Comparison of ENCODE assay signal across 21 cellular contexts in the genomic region with DNA sequence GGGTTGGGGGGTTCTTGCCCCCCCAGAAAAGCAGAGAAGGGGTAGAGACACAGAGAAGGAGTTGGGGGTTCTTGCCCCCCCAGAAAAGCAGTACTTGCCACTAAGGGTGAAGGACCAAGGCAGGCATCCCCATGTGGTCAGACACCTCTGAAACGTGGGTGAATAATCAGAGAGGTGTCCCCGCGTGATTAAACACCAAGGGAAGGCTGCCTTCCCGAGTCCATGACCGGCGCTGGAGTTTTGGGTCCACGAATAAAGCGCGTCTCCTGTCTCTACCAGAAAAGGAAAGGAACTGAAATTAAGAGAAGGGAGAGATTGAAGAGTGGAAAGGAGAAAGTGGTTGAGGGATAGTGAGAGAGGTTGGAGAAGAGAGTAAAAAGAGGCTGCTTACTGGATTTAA. TPM values are rescaled to one million over a fixed set of nuclear protein-coding genes. Genes with fewer than 3 reads are reported as not detected.
"Had no signal": no experiment of that assay in that cellular context is flagged by ENCODE, and none has a peak within 500 bp of the region (broad histone marks: within the 10 kb centered on the region; RNA-seq: fewer than 3 reads in every experiment).

No MANE protein-coding gene starts in this region.

RNA-seq across cellular contexts. Expression of gene NCR1, which starts 6.3 kb away (rescaled TPM):
- total RNA-seq: activated B cell treated with CpG ODN at 0.5 μM for 24 hours; activated CD4-positive, alpha-beta memory T cell treated with anti-CD3 and anti-CD28 coated beads for 36 hours; activated CD4-positive, alpha-beta T cell treated with anti-CD3 and anti-CD28 coated beads, Interleukin-2, amount 10 ng/mL, durations not matched to agents 24 days and 14 days; activated naive CD4-positive, alpha-beta T cell treated with anti-CD3 and anti-CD28 coated beads for 36 hours; activated T-helper 1 cell treated with anti-CD3 and anti-CD28 coated beads, Interleukin-12 subunit alpha, Interleukin-12 subunit beta, Interleukin-2, Interleukin-4 antibody, amounts not matched to agents 30 ng/mL and 10 ng/mL and 1 ng/mL, durations not matched to agents 14 hours and 24 hours and 36 hours; activated T-helper 17 cell treated with anti-CD3 and anti-CD28 coated beads, Interleukin-2, amount 50 U/mL, for 72 hours; astrocyte; body of pancreas; cardiac septum; cerebellum; T-helper 1 cell treated with Interleukin-12 subunit alpha and Interleukin-12 subunit beta and Interleukin-4 antibody, amounts not matched to agents 30 ng/mL and 1 ng/mL, for 36 hours; T-helper 17 cell; T-helper 2 cell treated with Interferon-gamma antibody and Interleukin-4, amounts not matched to agents 100 ng/mL and 5 ng/mL, for 36 hours had no signal
- polyA plus RNA-seq: adrenal gland, aorta had no signal

RNA-seq across cellular contexts. Expression of gene FCAR, which starts 25.6 kb away (rescaled TPM):
- total RNA-seq: activated CD4-positive, alpha-beta memory T cell treated with anti-CD3 and anti-CD28 coated beads for 36 hours; activated CD4-positive, alpha-beta T cell treated with anti-CD3 and anti-CD28 coated beads, Interleukin-2, amount 10 ng/mL, durations not matched to agents 24 days and 14 days; activated CD8-positive, alpha-beta memory T cell treated with anti-CD3 and anti-CD28 coated beads for 36 hours; activated CD8-positive, alpha-beta T cell treated with anti-CD3 and anti-CD28 coated beads for 36 hours; activated naive CD4-positive, alpha-beta T cell treated with anti-CD3 and anti-CD28 coated beads for 36 hours; activated T-cell treated with anti-CD3 and anti-CD28 coated beads, Interleukin-2, amount 50 U/mL, for 4 hours; activated T-cell treated with anti-CD3 and anti-CD28 coated beads, Interleukin-2, amount 50 U/mL, for 72 hours; activated T-helper 1 cell treated with anti-CD3 and anti-CD28 coated beads, Interleukin-12 subunit alpha, Interleukin-12 subunit beta, Interleukin-2, Interleukin-4 antibody, amounts not matched to agents 30 ng/mL and 10 ng/mL and 1 ng/mL, durations not matched to agents 14 hours and 24 hours and 36 hours; activated T-helper 17 cell treated with anti-CD3 and anti-CD28 coated beads, Interleukin-2, amount 50 U/mL, for 72 hours; astrocyte; body of pancreas; T-helper 1 cell treated with Interleukin-12 subunit alpha and Interleukin-12 subunit beta and Interleukin-4 antibody, amounts not matched to agents 30 ng/mL and 1 ng/mL, for 36 hours; T-helper 2 cell treated with Interferon-gamma antibody and Interleukin-4, amounts not matched to agents 100 ng/mL and 5 ng/mL, for 36 hours had no signal
- polyA plus RNA-seq: aorta had no signal

RNA-seq across cellular contexts. Expression of gene NLRP7, which starts 47.7 kb away (rescaled TPM):
- total RNA-seq: activated CD4-positive, alpha-beta memory T cell treated with anti-CD3 and anti-CD28 coated beads for 36 hours; activated CD4-positive, alpha-beta T cell treated with anti-CD3 and anti-CD28 coated beads, Interleukin-2, amount 10 ng/mL, durations not matched to agents 24 days and 14 days; activated CD8-positive, alpha-beta memory T cell treated with anti-CD3 and anti-CD28 coated beads for 36 hours; activated CD8-positive, alpha-beta T cell treated with anti-CD3 and anti-CD28 coated beads for 36 hours; activated naive CD4-positive, alpha-beta T cell treated with anti-CD3 and anti-CD28 coated beads for 36 hours; activated T-cell treated with anti-CD3 and anti-CD28 coated beads, Interleukin-2, amount 50 U/mL, for 4 hours; activated T-cell treated with anti-CD3 and anti-CD28 coated beads, Interleukin-2, amount 50 U/mL, for 72 hours; activated T-helper 1 cell treated with anti-CD3 and anti-CD28 coated beads, Interleukin-12 subunit alpha, Interleukin-12 subunit beta, Interleukin-2, Interleukin-4 antibody, amounts not matched to agents 30 ng/mL and 10 ng/mL and 1 ng/mL, durations not matched to agents 14 hours and 24 hours and 36 hours; activated T-helper 17 cell treated with anti-CD3 and anti-CD28 coated beads, Interleukin-2, amount 50 U/mL, for 72 hours; adrenal gland; aorta; astrocyte; body of pancreas; breast epithelium; cardiac septum; cerebellum; T-cell; T-helper 17 cell; T-helper 2 cell treated with Interferon-gamma antibody and Interleukin-4, amounts not matched to agents 100 ng/mL and 5 ng/mL, for 36 hours had no signal
- polyA plus RNA-seq: aorta had no signal

RNA-seq across cellular contexts. Expression of gene KIR3DL2, which starts 49.4 kb away (rescaled TPM):
- total RNA-seq: activated B cell treated with CpG ODN at 0.5 μM for 24 hours, adrenal gland, aorta, astrocyte, body of pancreas, breast epithelium, cardiac septum, cerebellum had no signal
